30 cellular contexts compared by ENCODE assay signal in the genomic region with DNA sequence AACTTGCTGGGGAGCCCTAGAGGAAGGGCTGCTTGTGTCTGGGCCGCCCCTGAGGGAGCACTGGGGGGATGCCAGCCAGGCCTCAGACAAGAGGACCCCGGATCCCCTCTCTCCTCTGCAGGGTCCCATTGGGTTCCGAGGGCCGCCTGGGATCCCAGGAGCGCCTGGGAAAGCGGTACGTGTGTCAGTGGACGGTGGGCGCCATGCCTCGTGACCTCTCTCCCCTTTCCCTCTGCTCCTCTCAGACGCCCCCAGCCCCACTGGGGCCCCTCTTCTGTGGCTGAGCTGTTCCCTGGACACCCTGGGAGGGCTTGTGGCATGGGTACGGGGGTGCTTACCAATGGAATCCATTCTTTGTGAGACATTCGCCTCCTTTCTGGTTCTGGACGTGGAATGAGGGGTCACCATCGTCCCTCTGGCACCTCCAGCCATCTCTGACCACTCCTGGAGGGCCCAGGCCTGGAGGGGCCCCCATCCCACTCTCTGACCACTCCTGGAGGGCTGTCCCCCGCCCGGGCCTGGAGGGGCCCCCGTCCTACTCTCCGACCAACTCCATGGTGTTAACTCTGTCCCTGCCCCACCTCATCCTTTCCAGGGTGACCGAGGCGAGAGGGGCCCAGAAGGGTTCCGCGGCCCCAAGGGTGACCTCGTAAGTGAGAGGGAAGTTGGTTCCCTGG. TPM values are rescaled to one million over a fixed set of nuclear protein-coding genes. Genes with fewer than 3 reads are reported as not detected.
"Had no signal": no experiment of that assay in that cellular context is flagged by ENCODE, and none has a peak within 500 bp of the region (broad histone marks: within the 10 kb centered on the region; RNA-seq: fewer than 3 reads in every experiment).

No MANE protein-coding gene starts in this region.

- H3K27me3 ChIP-seq: ascending aorta, cardiac muscle cell had no signal

- H3K27me3 Mint-ChIP-seq: activated CD4-positive, alpha-beta T cell treated with anti-CD3 and anti-CD28 coated beads, Interleukin-2, amount 10 ng/mL, durations not matched to agents 24 days and 14 days; activated CD8-positive, alpha-beta T cell treated with anti-CD3 and anti-CD28 coated beads for 36 hours; activated naive CD8-positive, alpha-beta T cell treated with anti-CD3 and anti-CD28 coated beads for 36 hours; activated T-helper 17 cell treated with anti-CD3 and anti-CD28 coated beads, Interleukin-2, amount 50 U/mL, for 72 hours had no signal

- H2AFZ ChIP-seq: PC-9 had no signal

- H3K9me3 Mint-ChIP-seq: activated CD4-positive, alpha-beta T cell treated with anti-CD3 and anti-CD28 coated beads, Interleukin-2, amount 10 ng/mL, durations not matched to agents 24 days and 14 days; activated CD8-positive, alpha-beta T cell treated with anti-CD3 and anti-CD28 coated beads for 36 hours; activated naive CD8-positive, alpha-beta T cell treated with anti-CD3 and anti-CD28 coated beads for 36 hours; activated T-cell treated with anti-CD3 and anti-CD28 coated beads, Interleukin-2, amount 50 U/mL, for 72 hours; activated T-helper 17 cell treated with anti-CD3 and anti-CD28 coated beads, Interleukin-2, amount 50 U/mL, for 72 hours had no signal

- H3K4me1 Mint-ChIP-seq: activated CD4-positive, alpha-beta T cell treated with anti-CD3 and anti-CD28 coated beads, Interleukin-2, amount 10 ng/mL, durations not matched to agents 24 days and 14 days; activated T-helper 17 cell treated with anti-CD3 and anti-CD28 coated beads, Interleukin-2, amount 50 U/mL, for 72 hours had no signal

- H3K4me2 ChIP-seq: PC-9 had no signal

- H3K27ac ChIP-seq: ascending aorta, cardiac muscle cell, PC-9, SJCRH30, SK-N-MC had no signal

- H3K4me3 ChIP-seq: ascending aorta, cardiac muscle cell, PC-9, SJCRH30, SK-N-MC had no signal

- H3K36me3 ChIP-seq: ascending aorta, cardiac muscle cell, SJCRH30, WERI-Rb-1 had no signal

- H3K27ac Mint-ChIP-seq: activated CD4-positive, alpha-beta T cell treated with anti-CD3 and anti-CD28 coated beads, Interleukin-2, amount 10 ng/mL, durations not matched to agents 24 days and 14 days; activated CD8-positive, alpha-beta T cell treated with anti-CD3 and anti-CD28 coated beads for 36 hours; activated naive CD8-positive, alpha-beta T cell treated with anti-CD3 and anti-CD28 coated beads for 36 hours; activated T-cell treated with anti-CD3 and anti-CD28 coated beads, Interleukin-2, amount 50 U/mL, for 72 hours; activated T-helper 17 cell treated with anti-CD3 and anti-CD28 coated beads, Interleukin-2, amount 50 U/mL, for 72 hours had no signal

- H3K9me3 ChIP-seq: ascending aorta, SJCRH30 had no signal

- DNase-seq: activated CD4-positive, alpha-beta T cell treated with anti-CD3 and anti-CD28 coated beads, Interleukin-2, amount 10 ng/mL, durations not matched to agents 24 days and 14 days; activated CD4-positive, alpha-beta T cell treated with anti-CD3 and anti-CD28 coated beads, Interleukin-2, amount 50 U/mL, for 4 hours; activated CD8-positive, alpha-beta T cell treated with anti-CD3 and anti-CD28 coated beads for 36 hours; activated effector memory CD4-positive, alpha-beta T cell treated with anti-CD3 and anti-CD28 coated beads, Interleukin-2, amount 50 U/mL, for 16 hours; activated naive CD4-positive, alpha-beta T cell; activated naive CD4-positive, alpha-beta T cell treated with anti-CD3 and anti-CD28 coated beads, Interleukin-2, amount 50 U/mL, for 16 hours; activated naive CD8-positive, alpha-beta T cell treated with anti-CD3 and anti-CD28 coated beads for 36 hours; activated T-cell treated with anti-CD3 and anti-CD28 coated beads, Interleukin-2, amount 50 U/mL, for 1 hour; activated T-cell treated with anti-CD3 and anti-CD28 coated beads, Interleukin-2, amount 50 U/mL, for 72 hours; amniotic stem cell; KG1; NCI-H1105; NCI-H1417 treated with DMSO at 0.1 percent for 48 hours; NCI-H1694; NCI-H1930; NCI-H510A; NCI-H526; NCI-H748 treated with DMSO at 0.1 percent for 48 hours; NK-92 treated with Interleukin-12 subunit alpha and Interleukin-12 subunit beta, amount 100 ng/mL, for 24 hours; PC-9; SHP77; SJCRH30; T1000; WERI-Rb-1 had no signal

- H3K4me3 Mint-ChIP-seq: activated CD4-positive, alpha-beta T cell treated with anti-CD3 and anti-CD28 coated beads, Interleukin-2, amount 10 ng/mL, durations not matched to agents 24 days and 14 days; activated CD8-positive, alpha-beta T cell treated with anti-CD3 and anti-CD28 coated beads for 36 hours; activated naive CD8-positive, alpha-beta T cell treated with anti-CD3 and anti-CD28 coated beads for 36 hours; activated T-cell treated with anti-CD3 and anti-CD28 coated beads, Interleukin-2, amount 50 U/mL, for 72 hours; activated T-helper 17 cell treated with anti-CD3 and anti-CD28 coated beads, Interleukin-2, amount 50 U/mL, for 72 hours had no signal

- H3K36me3 Mint-ChIP-seq: activated naive CD8-positive, alpha-beta T cell treated with anti-CD3 and anti-CD28 coated beads for 36 hours had no signal

- ATAC-seq: activated CD8-positive, alpha-beta T cell treated with anti-CD3 and anti-CD28 coated beads for 36 hours; activated T-cell treated with anti-CD3 and anti-CD28 coated beads, Interleukin-2, amount 50 U/mL, for 72 hours; activated T-helper 17 cell treated with anti-CD3 and anti-CD28 coated beads, Interleukin-2, amount 50 U/mL, for 72 hours had no signal

RNA-seq across cellular contexts. Expression of a gene that starts 9.9 kb away (rescaled TPM):
- total RNA-seq: activated CD4-positive, alpha-beta T cell treated with anti-CD3 and anti-CD28 coated beads, Interleukin-2, amount 10 ng/mL, durations not matched to agents 24 days and 14 days; activated CD8-positive, alpha-beta memory T cell treated with anti-CD3 and anti-CD28 coated beads for 36 hours; activated CD8-positive, alpha-beta T cell treated with anti-CD3 and anti-CD28 coated beads for 36 hours; activated T-helper 17 cell treated with anti-CD3 and anti-CD28 coated beads, Interleukin-2, amount 50 U/mL, for 72 hours; LHCN-M2 had no signal
